In genomic region chr1:169460193-169460833, GRCh38 we compare ENCODE assay signal across 9 cellular contexts. TPM values are rescaled to one million over a fixed set of nuclear protein-coding genes. Genes with fewer than 3 reads are reported as not detected.
A peak's percentile ranks its signal among the peaks of the same experiment; 100 is the strongest.
DNase-seq lines count a peak whose midpoint lies in the region; ATAC-seq, FAIRE-seq and TF ChIP-seq lines count a peak whose summit lies in the region.
"Had no signal": no experiment of that assay in that cellular context is flagged by ENCODE, and none has a peak within 500 bp of the region (broad histone marks: within the 10 kb centered on the region; RNA-seq: fewer than 3 reads in every experiment).

No MANE protein-coding gene starts in this region.

- H3K27me3 ChIP-seq in MG63 = no peaks in the 10 kb centered on the region
- no peaks in the 10 kb centered on the region for H3K27me3 ChIP-seq in keratinocyte (ENCODE audit: control insufficient read depth, extremely low read depth, insufficient read depth, low read length)

- peak overlapping the region; percentile 48 for H3K9ac ChIP-seq in keratinocyte (ENCODE audit: control insufficient read depth, extremely low read depth, insufficient read depth, low read length)

- peaks cover 19% of the 10 kb centered on the region for H3K4me1 Mint-ChIP-seq in stimulated activated effector memory CD8-positive, alpha-beta T cell treated with anti-CD3 and anti-CD28 coated beads, Interleukin-12 subunit alpha, Interleukin-12 subunit beta, amount 100 ng/mL, for 72 hours

- peaks cover 3% of the 10 kb centered on the region for H3K4me1 ChIP-seq in keratinocyte (ENCODE audit: control insufficient read depth, extremely low read depth, insufficient read depth, low read length)

- peak; percentile 21 for ATAC-seq in stimulated activated effector memory CD8-positive, alpha-beta T cell treated with anti-CD3 and anti-CD28 coated beads, Interleukin-12 subunit alpha, Interleukin-12 subunit beta, amount 100 ng/mL, for 72 hours
- no peak for ATAC-seq in HG02610 (IDR thresholded peaks at IDR 0.05; ENCODE audit: unreplicated experiment)

- peak overlapping the region; percentile 46 for H3K4me3 Mint-ChIP-seq in stimulated activated effector memory CD8-positive, alpha-beta T cell treated with anti-CD3 and anti-CD28 coated beads, Interleukin-12 subunit alpha, Interleukin-12 subunit beta, amount 100 ng/mL, for 72 hours

- H3K36me3 Mint-ChIP-seq in stimulated activated effector memory CD8-positive, alpha-beta T cell treated with anti-CD3 and anti-CD28 coated beads, Interleukin-12 subunit alpha, Interleukin-12 subunit beta, amount 100 ng/mL, for 72 hours = peaks cover 7% of the 10 kb centered on the region

- H3K36me3 ChIP-seq in MG63 (no peaks in the 10 kb centered on the region), keratinocyte (ENCODE audit: control insufficient read depth in 2 of 2, extremely low read depth in 1 of 2, insufficient read depth in 2 of 2, low read length in 2 of 2) (no peaks in the 10 kb centered on the region)

- no peaks in the 10 kb centered on the region for H4K20me1 ChIP-seq in keratinocyte (ENCODE audit: control insufficient read depth, extremely low read depth, insufficient read depth, low read length)

- H3K9me3 Mint-ChIP-seq in stimulated activated effector memory CD8-positive, alpha-beta T cell treated with anti-CD3 and anti-CD28 coated beads, Interleukin-12 subunit alpha, Interleukin-12 subunit beta, amount 100 ng/mL, for 72 hours = peaks cover 8% of the 10 kb centered on the region

- dilution Hi-C loops in keratinocyte (cut with MboI; ENCODE audit: extremely low pct_ligation_motif_present, low sequenced_read_pairs) = no loop called here

- TF ChIP-seq CTCF in astrocyte of the spinal cord (IDR thresholded peaks at IDR 0.05; ENCODE audit: low read depth, low read length) (no peak), keratinocyte (optimal IDR thresholded peaks at IDR 0.05 in 1 of 3, IDR thresholded peaks at IDR 0.05 in 1 of 3, conservative IDR thresholded peaks at IDR 0.05 in 1 of 3; ENCODE audit: extremely low read depth in 1 of 3, insufficient read depth in 2 of 3, low read length in 3 of 3) (no peak)

- FAIRE-seq in keratinocyte (lab: Jason Lieb, UNC) = no peak

- H3K27ac Mint-ChIP-seq in stimulated activated effector memory CD8-positive, alpha-beta T cell treated with anti-CD3 and anti-CD28 coated beads, Interleukin-12 subunit alpha, Interleukin-12 subunit beta, amount 100 ng/mL, for 72 hours = no peak overlapping the region

- H3K4me2 ChIP-seq in keratinocyte (ENCODE audit: control insufficient read depth, extremely low read depth, insufficient read depth, low read depth, low read length) = peak overlapping the region; percentile 69

- H3K4me3 ChIP-seq in MG63 = peak overlapping the region; percentile 20
- peak overlapping the region; percentile 41 for H3K4me3 ChIP-seq in astrocyte of the spinal cord (ENCODE audit: low read depth, low read length)
- H3K4me3 ChIP-seq in keratinocyte (ENCODE audit: control insufficient read depth in 2 of 3, extremely low read depth in 1 of 3, insufficient read depth in 2 of 3, low read depth in 1 of 3, low read length in 3 of 3) = peak overlapping the region in 1 of 3 experiments; percentile 44

- DNase-seq in MG63 (peak; percentile 32), astrocyte of the spinal cord (ENCODE audit: low read depth, low spot score) (peak; percentile 66), keratinocyte (ENCODE audit: low read depth, low spot score) (no peak), SKM-1 treated with dmso at 0.1 percent for 144 hours (lab: John Stamatoyannopoulos, UW; ENCODE audit: unreplicated experiment) (no peak), RPMI8226 (no peak), NCI-H345 treated with DMSO at 0.1 percent for 48 hours (lab: John Stamatoyannopoulos, UW; ENCODE audit: unreplicated experiment) (no peak)
- DNase-seq in stimulated activated effector memory CD8-positive, alpha-beta T cell treated with anti-CD3 and anti-CD28 coated beads, Interleukin-12 subunit alpha, Interleukin-12 subunit beta, amount 100 ng/mL, for 72 hours (ENCODE audit: low spot score in 2 of 2) = peak in 1 of 2 donors; percentile 3

- H3K79me2 ChIP-seq in keratinocyte (ENCODE audit: control insufficient read depth, insufficient read depth, low read length) = no peaks in the 10 kb centered on the region

- H3K27ac ChIP-seq in keratinocyte (ENCODE audit: control insufficient read depth, insufficient read depth, low read length) = no peak overlapping the region

- H3K9me1 ChIP-seq in keratinocyte (ENCODE audit: control insufficient read depth, extremely low read depth, insufficient read depth, low read length) = no peaks in the 10 kb centered on the region

- peak overlapping the region; percentile 69 for H2AFZ ChIP-seq in keratinocyte (ENCODE audit: control insufficient read depth, low read length)

- H3K9me3 ChIP-seq in MG63 (peaks cover 12% of the 10 kb centered on the region), keratinocyte (ENCODE audit: control insufficient read depth, low read depth, low read length) (peaks cover 3% of the 10 kb centered on the region)

- in situ Hi-C loops in astrocyte of the spinal cord (cut with HindIII; ENCODE audit: low sequenced_read_pairs) = no loop called here

RNA-seq across cellular contexts. Expression of gene SLC19A2, which starts 25.4 kb away (rescaled TPM):
- total RNA-seq in MG63 (2014; rRNA removed; shearing (Covaris generic); ENCODE audit: low replicate concordance) = 6.1 and 10.3 TPM in 2 replicates
- polyA plus RNA-seq in keratinocyte = 6.8 to 12.4 TPM (median 11.9 TPM) in 3 replicates
- 11.2 TPM for polyA plus RNA-seq in keratinocyte (2011; ENCODE audit: low read depth)
- polyA plus RNA-seq in keratinocyte (2011; cell fraction: cytosol; rRNA removed) = 2.3 and 5.3 TPM in 2 replicates
- polyA plus RNA-seq in keratinocyte (2011; cell fraction: nucleus; rRNA removed) = 13.2 and 18.6 TPM in 2 replicates
- 3.8 and 16.1 TPM in 2 replicates for polyA plus RNA-seq in keratinocyte (2012; ENCODE audit: low replicate concordance)
- polyA minus RNA-seq in keratinocyte = 6.3 to 19.9 TPM (median 15.1 TPM) in 3 replicates
- polyA minus RNA-seq in keratinocyte (2011; cell fraction: cytosol; rRNA and poly(A)+ RNA removed) = 3.3 TPM
- polyA minus RNA-seq in keratinocyte (2011; cell fraction: nucleus; rRNA and poly(A)+ RNA removed) = 15.9 and 26.6 TPM in 2 replicates

RNA-seq across cellular contexts. Expression of gene CCDC181, which starts 33.0 kb away (rescaled TPM):
- total RNA-seq in MG63 (2014; rRNA removed; shearing (Covaris generic); ENCODE audit: low replicate concordance) = not detected in 2 replicates
- not detected in 3 replicates for polyA plus RNA-seq in keratinocyte
- 0.22 TPM for polyA plus RNA-seq in keratinocyte (2011; ENCODE audit: low read depth)
- polyA plus RNA-seq in keratinocyte (2011; cell fraction: cytosol; rRNA removed) = not detected in 2 replicates
- not detected in 2 replicates for polyA plus RNA-seq in keratinocyte (2011; cell fraction: nucleus; rRNA removed)
- 0.06 and 0.07 TPM in 2 replicates for polyA plus RNA-seq in keratinocyte (2012; ENCODE audit: low replicate concordance)
- polyA minus RNA-seq in keratinocyte = not detected in 3 replicates
- polyA minus RNA-seq in keratinocyte (2011; cell fraction: cytosol; rRNA and poly(A)+ RNA removed) = not detected
- 0.32 TPM in 1 of 2 replicates, not detected in the other for polyA minus RNA-seq in keratinocyte (2011; cell fraction: nucleus; rRNA and poly(A)+ RNA removed)
- total RNA-seq: lung microvascular endothelial cell had no signal

Comparison
In these comparisons a context has a peak if more than half of its experiments do, and no peak if none do; other contexts are left out.
1. DNase-seq: peak in MG63 (single experiment) and astrocyte of the spinal cord (single experiment); none in keratinocyte (single experiment), SKM-1 treated with dmso at 0.1 percent for 144 hours (single experiment), RPMI8226 (single experiment) and NCI-H345 treated with DMSO at 0.1 percent for 48 hours (single experiment).